ENCODE assay signal across 1 cellular context in genomic region chr15:68598171-68599152, GRCh38.
TF ChIP-seq lines count a peak whose summit lies in the region.

No MANE protein-coding gene starts in this region.

TF ChIP-seq in HEK293, 187 proteins besides CTCF, POLR2A, EP300 and RAD21:
- TF ChIP-seq ZNF24 (tag by site-specific recombination; IDR thresholded peaks at IDR 0.05), result no peak
- peak; percentile 54; the same call in 1 of the 2 replicates for TF ChIP-seq ZNF600 (tag by site-specific recombination; IDR thresholded peaks at IDR 0.05)
